ENCODE assay signal across 17 cellular contexts in the genomic region with DNA sequence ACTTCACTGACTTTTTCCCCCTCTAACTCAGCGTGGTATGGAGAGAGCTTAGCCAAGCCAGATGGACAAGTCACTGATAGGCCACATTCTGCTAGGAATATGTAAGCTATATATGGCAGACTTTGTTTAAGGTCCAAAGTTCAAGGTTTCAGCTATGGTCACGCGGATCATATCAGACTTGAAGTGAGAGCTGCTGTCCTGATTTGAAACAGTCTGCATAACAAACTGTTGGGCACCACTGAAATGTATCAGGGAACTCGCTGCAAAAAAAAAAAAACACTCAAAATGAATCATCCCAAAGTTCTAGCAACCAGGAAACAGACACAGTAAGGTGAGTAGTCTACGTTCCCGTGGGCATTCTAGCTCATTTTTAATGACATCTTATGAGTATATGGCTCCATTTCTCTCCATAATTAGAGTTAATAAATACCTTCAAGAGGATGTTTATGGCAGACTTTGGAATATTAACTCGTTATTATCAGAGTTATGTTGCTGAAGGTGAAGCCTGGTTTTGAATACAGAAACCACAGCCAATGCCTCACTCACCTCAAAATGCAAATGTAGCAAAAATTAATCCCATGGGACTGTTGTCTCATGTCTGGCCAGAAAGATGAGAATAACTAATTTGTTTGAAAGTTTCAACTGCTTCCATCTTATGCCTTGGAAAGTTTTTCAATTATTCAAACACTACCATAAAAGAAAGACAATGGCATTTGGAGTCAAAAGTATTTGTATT. TPM values are rescaled to one million over a fixed set of nuclear protein-coding genes. Genes with fewer than 3 reads are reported as not detected.
DNase-seq lines count a peak whose midpoint lies in the region; ATAC-seq lines count a peak whose summit lies in the region.
"Had no signal": no experiment of that assay in that cellular context is flagged by ENCODE, and none has a peak within 500 bp of the region (broad histone marks: within the 10 kb centered on the region; RNA-seq: fewer than 3 reads in every experiment).

No MANE protein-coding gene starts in this region.

- peaks cover 10% of the 10 kb centered on the region for H3K27me3 Mint-ChIP-seq in memory B cell

- H3K4me3 Mint-ChIP-seq in memory B cell = no peak overlapping the region

- H3K9me3 Mint-ChIP-seq in memory B cell = no peaks in the 10 kb centered on the region

- peak; percentile 42 for ATAC-seq in GM18520 (IDR thresholded peaks at IDR 0.05; ENCODE audit: unreplicated experiment)
- ATAC-seq in HG02943 (IDR thresholded peaks at IDR 0.05; ENCODE audit: low read depth, unreplicated experiment) = peak; percentile 45
- peak; percentile 43 for ATAC-seq in memory B cell (ENCODE audit: low read depth)
- ATAC-seq: gastroesophageal sphincter had no signal

- DNase-seq in SW480 (ENCODE audit: low spot score) (peak; percentile 20), memory B cell (ENCODE audit: low spot score in 2 of 2) (no peak), ureter (ENCODE audit: low spot score) (no peak), hippocampal formation (lab: John Stamatoyannopoulos, UW) (no peak), DMS 273 (lab: John Stamatoyannopoulos, UW; ENCODE audit: unreplicated experiment) (no peak)
- DNase-seq in stimulated activated CD4-positive, alpha-beta T cell treated with anti-CD3 and anti-CD28 coated beads, Interleukin-2, amount 100 ng/mL, for 24 hours = no peak
- DNase-seq: activated CD4-positive, alpha-beta T cell treated with anti-CD3 and anti-CD28 coated beads for 48 hours; BE2C; DMS79; effector memory CD4-positive, alpha-beta T cell; kidney; retina; stimulated activated naive CD4-positive, alpha-beta T cell; T-helper 2 cell had no signal

- H3K4me1 Mint-ChIP-seq in memory B cell = peaks cover 18% of the 10 kb centered on the region

- peaks cover 6% of the 10 kb centered on the region for H3K36me3 Mint-ChIP-seq in memory B cell

- no peak overlapping the region for H3K27ac Mint-ChIP-seq in memory B cell

RNA-seq across cellular contexts. Expression of gene DPH3, which starts 12.3 kb away (rescaled TPM):
- 16.6 TPM for total RNA-seq in ureter

RNA-seq across cellular contexts. Expression of gene OXNAD1, which starts 12.6 kb away (rescaled TPM):
- total RNA-seq in ureter = 22.3 TPM
